ENCODE assay signal across 8 cellular contexts in genomic region chr17:64909511-64910190, GRCh38. TPM values are rescaled to one million over a fixed set of nuclear protein-coding genes. Genes with fewer than 3 reads are reported as not detected.
DNase-seq lines count a peak whose midpoint lies in the region; ATAC-seq and TF ChIP-seq lines count a peak whose summit lies in the region.
"Not testable (repeated sequence)": the region's sequence is repeated elsewhere in the genome, so short reads cannot be mapped to it uniquely, and the experiment has no call there.

No MANE protein-coding gene starts in this region.

- not testable (repeated sequence) for H3K27ac ChIP-seq in A673 (ENCODE audit: low read depth, low read length, poor library complexity, severe bottlenecking); OCI-LY7 (ENCODE audit: low read depth, low read length, poor library complexity, severe bottlenecking); psoas muscle

- H3K27me3 Mint-ChIP-seq in WTC11 (ENCODE audit: low read depth); activated CD8-positive, alpha-beta T cell treated with anti-CD3 and anti-CD28 coated beads, Interleukin-2, amount 10 ng/mL, durations not matched to agents 7 days and 5 days (ENCODE audit: low read depth); activated T-helper 1 cell treated with anti-CD3 and anti-CD28 coated beads, Interleukin-12 subunit alpha, Interleukin-12 subunit beta, Interleukin-2, Interleukin-4 antibody, amounts not matched to agents 30 ng/mL and 10 ng/mL and 1 ng/mL, durations not matched to agents 14 hours and 24 hours and 36 hours (ENCODE audit: insufficient read depth); activated naive CD8-positive, alpha-beta T cell treated with anti-CD3 and anti-CD28 coated beads, Interleukin-2, amount 10 ng/mL, durations not matched to agents 7 days and 5 days; mesothelial cell of epicardium (ENCODE audit: low read depth): not testable (repeated sequence)

- not testable (repeated sequence) for H3K9me2 ChIP-seq in OCI-LY7 (ENCODE audit: insufficient read depth, low read length)

- H4K20me1 ChIP-seq in OCI-LY7 (ENCODE audit: insufficient read depth, low read length) = not testable (repeated sequence)

- H3K4me2 ChIP-seq in OCI-LY7 (ENCODE audit: low read length) = not testable (repeated sequence)

- WGBS in psoas muscle, 3 donors = 62 to 76% (median 70%) methylated on average over 6 of the region's 7 CpGs

- not testable (repeated sequence) for TF ChIP-seq CTCF in A673 (conservative IDR thresholded peaks at IDR 0.05; ENCODE audit: low read depth, low read length); OCI-LY7 (conservative IDR thresholded peaks at IDR 0.05; ENCODE audit: low read length); WTC11 (IDR thresholded peaks at IDR 0.05); mesothelial cell of epicardium (IDR thresholded peaks at IDR 0.05; ENCODE audit: unreplicated experiment); psoas muscle (IDR thresholded peaks at IDR 0.05)

- H3K4me3 ChIP-seq in A673 (ENCODE audit: low read depth, low read length, poor library complexity, severe bottlenecking); OCI-LY7 (ENCODE audit: low read depth, low read length, poor library complexity, severe bottlenecking); psoas muscle: not testable (repeated sequence)

- not testable (repeated sequence) for H3K4me3 Mint-ChIP-seq in WTC11; activated CD8-positive, alpha-beta T cell treated with anti-CD3 and anti-CD28 coated beads, Interleukin-2, amount 10 ng/mL, durations not matched to agents 7 days and 5 days; activated T-helper 1 cell treated with anti-CD3 and anti-CD28 coated beads, Interleukin-12 subunit alpha, Interleukin-12 subunit beta, Interleukin-2, Interleukin-4 antibody, amounts not matched to agents 30 ng/mL and 10 ng/mL and 1 ng/mL, durations not matched to agents 14 hours and 24 hours and 36 hours; mesothelial cell of epicardium
- peak overlapping the region; percentile 61 for H3K4me3 Mint-ChIP-seq in activated naive CD8-positive, alpha-beta T cell treated with anti-CD3 and anti-CD28 coated beads, Interleukin-2, amount 10 ng/mL, durations not matched to agents 7 days and 5 days

- not testable (repeated sequence) for H3K9me3 Mint-ChIP-seq in WTC11; activated CD8-positive, alpha-beta T cell treated with anti-CD3 and anti-CD28 coated beads, Interleukin-2, amount 10 ng/mL, durations not matched to agents 7 days and 5 days (ENCODE audit: insufficient read depth); activated T-helper 1 cell treated with anti-CD3 and anti-CD28 coated beads, Interleukin-12 subunit alpha, Interleukin-12 subunit beta, Interleukin-2, Interleukin-4 antibody, amounts not matched to agents 30 ng/mL and 10 ng/mL and 1 ng/mL, durations not matched to agents 14 hours and 24 hours and 36 hours; activated naive CD8-positive, alpha-beta T cell treated with anti-CD3 and anti-CD28 coated beads, Interleukin-2, amount 10 ng/mL, durations not matched to agents 7 days and 5 days; mesothelial cell of epicardium

- not testable (repeated sequence) for H3K9me3 ChIP-seq in A673 (ENCODE audit: low read depth, low read length, poor library complexity, severe bottlenecking); OCI-LY7 (ENCODE audit: low read length); psoas muscle

- not testable (repeated sequence) for ATAC-seq in WTC11; activated CD8-positive, alpha-beta T cell treated with anti-CD3 and anti-CD28 coated beads, Interleukin-2, amount 10 ng/mL, durations not matched to agents 7 days and 5 days; activated naive CD8-positive, alpha-beta T cell treated with anti-CD3 and anti-CD28 coated beads, Interleukin-2, amount 10 ng/mL, durations not matched to agents 7 days and 5 days (ENCODE audit: low read depth)
- ATAC-seq in psoas muscle = peak in 3 of 4 donors; percentile 33 to 83 (median 75)

- not testable (repeated sequence) for H3K79me2 ChIP-seq in OCI-LY7 (ENCODE audit: insufficient read depth, low read depth, low read length)

- CTCF ChIA-PET in A673 (lab: Charles Lee); OCI-LY7 (lab: Charles Lee; ENCODE audit: unreplicated experiment); WTC11 (lab: Charles Lee); activated CD8-positive, alpha-beta T cell treated with anti-CD3 and anti-CD28 coated beads, Interleukin-2, amount 10 ng/mL, durations not matched to agents 7 days and 5 days (lab: Charles Lee): not testable (repeated sequence)

- not testable (repeated sequence) for H3K36me3 Mint-ChIP-seq in WTC11; activated CD8-positive, alpha-beta T cell treated with anti-CD3 and anti-CD28 coated beads, Interleukin-2, amount 10 ng/mL, durations not matched to agents 7 days and 5 days (ENCODE audit: low read depth); activated T-helper 1 cell treated with anti-CD3 and anti-CD28 coated beads, Interleukin-12 subunit alpha, Interleukin-12 subunit beta, Interleukin-2, Interleukin-4 antibody, amounts not matched to agents 30 ng/mL and 10 ng/mL and 1 ng/mL, durations not matched to agents 14 hours and 24 hours and 36 hours (ENCODE audit: low read depth); activated naive CD8-positive, alpha-beta T cell treated with anti-CD3 and anti-CD28 coated beads, Interleukin-2, amount 10 ng/mL, durations not matched to agents 7 days and 5 days; mesothelial cell of epicardium

- H3K4me1 Mint-ChIP-seq in WTC11; activated CD8-positive, alpha-beta T cell treated with anti-CD3 and anti-CD28 coated beads, Interleukin-2, amount 10 ng/mL, durations not matched to agents 7 days and 5 days (ENCODE audit: low read depth); activated T-helper 1 cell treated with anti-CD3 and anti-CD28 coated beads, Interleukin-12 subunit alpha, Interleukin-12 subunit beta, Interleukin-2, Interleukin-4 antibody, amounts not matched to agents 30 ng/mL and 10 ng/mL and 1 ng/mL, durations not matched to agents 14 hours and 24 hours and 36 hours (ENCODE audit: low read depth); activated naive CD8-positive, alpha-beta T cell treated with anti-CD3 and anti-CD28 coated beads, Interleukin-2, amount 10 ng/mL, durations not matched to agents 7 days and 5 days; mesothelial cell of epicardium: not testable (repeated sequence)

- H3K4me1 ChIP-seq in A673 (ENCODE audit: insufficient read depth, low read length, poor library complexity, severe bottlenecking); OCI-LY7 (ENCODE audit: insufficient read depth, low read length, poor library complexity, severe bottlenecking); psoas muscle: not testable (repeated sequence)

- H3K27me3 ChIP-seq in A673 (replicated peaks; ENCODE audit: insufficient read depth, low read depth, low read length, poor library complexity); psoas muscle (ENCODE audit: insufficient read depth in 3 of 3, low read length in 2 of 3): not testable (repeated sequence)

- TSS peak; percentile 13 for BruUV-seq in A673 (replicated peaks; lab: Mats Ljungman, UMichigan)
- TSS peak; percentile 48 for BruUV-seq in OCI-LY7 (replicated peaks; lab: Mats Ljungman, UMichigan)

- not testable (repeated sequence) for H2AFZ ChIP-seq in OCI-LY7 (ENCODE audit: low read length)

- POLR2A ChIA-PET in A673 (lab: Charles Lee; ENCODE audit: low non-redundant PET); OCI-LY7 (lab: Charles Lee); WTC11 (lab: Charles Lee); activated CD8-positive, alpha-beta T cell treated with anti-CD3 and anti-CD28 coated beads, Interleukin-2, amount 10 ng/mL, durations not matched to agents 7 days and 5 days (lab: Charles Lee); activated naive CD8-positive, alpha-beta T cell treated with anti-CD3 and anti-CD28 coated beads, Interleukin-2, amount 10 ng/mL, durations not matched to agents 7 days and 5 days (lab: Charles Lee): not testable (repeated sequence)

- DNase-seq in A673 (ENCODE audit: low spot score); OCI-LY7 (ENCODE audit: low spot score); WTC11 (ENCODE audit: low spot score); activated CD8-positive, alpha-beta T cell treated with anti-CD3 and anti-CD28 coated beads, Interleukin-2, amount 10 ng/mL, durations not matched to agents 7 days and 5 days; activated T-helper 1 cell treated with anti-CD3 and anti-CD28 coated beads, Interleukin-12 subunit alpha, Interleukin-12 subunit beta, Interleukin-2, Interleukin-4 antibody, amounts not matched to agents 30 ng/mL and 10 ng/mL and 1 ng/mL, durations not matched to agents 14 hours and 24 hours and 36 hours (ENCODE audit: low spot score); activated naive CD8-positive, alpha-beta T cell treated with anti-CD3 and anti-CD28 coated beads, Interleukin-2, amount 10 ng/mL, durations not matched to agents 7 days and 5 days; mesothelial cell of epicardium (ENCODE audit: low spot score in 2 of 2, unreplicated experiment in 2 of 2); psoas muscle: not testable (repeated sequence)

- H3K36me3 ChIP-seq in A673 (ENCODE audit: insufficient read depth, low read length, poor library complexity, severe bottlenecking); OCI-LY7 (ENCODE audit: insufficient read depth, low read length); psoas muscle (ENCODE audit: insufficient read depth in 1 of 2, low read depth in 1 of 2): not testable (repeated sequence)

- H3K27ac Mint-ChIP-seq in WTC11 (0 out of 2 replicates have a peak overlapping the region, but pooled peaks have one; percentile 17), mesothelial cell of epicardium (peak overlapping the region; percentile 58)
- H3K27ac Mint-ChIP-seq in activated CD8-positive, alpha-beta T cell treated with anti-CD3 and anti-CD28 coated beads, Interleukin-2, amount 10 ng/mL, durations not matched to agents 7 days and 5 days = peak overlapping the region; percentile 69
- H3K27ac Mint-ChIP-seq in activated T-helper 1 cell treated with anti-CD3 and anti-CD28 coated beads, Interleukin-12 subunit alpha, Interleukin-12 subunit beta, Interleukin-2, Interleukin-4 antibody, amounts not matched to agents 30 ng/mL and 10 ng/mL and 1 ng/mL, durations not matched to agents 14 hours and 24 hours and 36 hours = peak overlapping the region; percentile 8
- H3K27ac Mint-ChIP-seq in activated naive CD8-positive, alpha-beta T cell treated with anti-CD3 and anti-CD28 coated beads, Interleukin-2, amount 10 ng/mL, durations not matched to agents 7 days and 5 days = peak overlapping the region; percentile 78

- intact Hi-C loops in A673 (cut with micrococcal nuclease; ENCODE audit: unreplicated experiment); OCI-LY7 (cut with micrococcal nuclease; ENCODE audit: unreplicated experiment); psoas muscle (cut with DNase I): not testable (repeated sequence)
- intact Hi-C loops in activated T-helper 1 cell treated with anti-CD3 and anti-CD28 coated beads, Interleukin-12 subunit alpha, Interleukin-12 subunit beta, Interleukin-2, Interleukin-4 antibody, amounts not matched to agents 30 ng/mL and 10 ng/mL and 1 ng/mL, durations not matched to agents 14 hours and 24 hours and 36 hours (cut with micrococcal nuclease) = loop anchor here (10.0 kb wide), 1 partner anchor 275 kb away; no protein-coding TSS in a partner anchor

RNA-seq across cellular contexts. Expression of gene LRRC37A3, which starts 9.6 kb away (rescaled TPM):
- 17.2 and 17.6 TPM in 2 replicates for total RNA-seq in A673 (2021)
- 6.2 and 7.3 TPM in 2 replicates for total RNA-seq in OCI-LY7 (2014; rRNA removed; shearing (Covaris generic))
- total RNA-seq in OCI-LY7 (2022) = 27.6 and 30.6 TPM in 2 replicates
- total RNA-seq in WTC11 (2021) = 3.5 to 4.6 TPM (median 4.4 TPM) in 3 replicates
- total RNA-seq in activated CD8-positive, alpha-beta T cell treated with anti-CD3 and anti-CD28 coated beads, Interleukin-2, amount 10 ng/mL, durations not matched to agents 7 days and 5 days = 1 to 10 TPM; 9.6 to 9.7 TPM
- total RNA-seq in activated T-helper 1 cell treated with anti-CD3 and anti-CD28 coated beads, Interleukin-12 subunit alpha, Interleukin-12 subunit beta, Interleukin-2, Interleukin-4 antibody, amounts not matched to agents 30 ng/mL and 10 ng/mL and 1 ng/mL, durations not matched to agents 14 hours and 24 hours and 36 hours = 6.8 and 12.4 TPM in 2 replicates
- 10 to 100 TPM; 18.4 to 20.5 TPM for total RNA-seq in activated naive CD8-positive, alpha-beta T cell treated with anti-CD3 and anti-CD28 coated beads, Interleukin-2, amount 10 ng/mL, durations not matched to agents 7 days and 5 days
- total RNA-seq in mesothelial cell of epicardium = 31.5 to 34.7 TPM (median 34.7 TPM) in 3 replicates
- total RNA-seq in psoas muscle = 1 to 10 TPM; 1.6 to 5.1 (median 3.8) TPM
- 1 to 10 TPM in 1 of 3 donors, under 1 TPM in 2; 0.38 to 1.4 (median 0.93) TPM for polyA plus RNA-seq in psoas muscle

Comparison
In these comparisons a context has a peak if more than half of its experiments do, and no peak if none do; other contexts are left out.
1. H3K27ac Mint-ChIP-seq: peak in every context shown above with its lines; median percentile 78 in activated naive CD8-positive, alpha-beta T cell treated with anti-CD3 and anti-CD28 coated beads, Interleukin-2, amount 10 ng/mL, durations not matched to agents 7 days and 5 days; 69 in activated CD8-positive, alpha-beta T cell treated with anti-CD3 and anti-CD28 coated beads, Interleukin-2, amount 10 ng/mL, durations not matched to agents 7 days and 5 days; 58 in mesothelial cell of epicardium; 17 in WTC11; 8 in activated T-helper 1 cell treated with anti-CD3 and anti-CD28 coated beads, Interleukin-12 subunit alpha, Interleukin-12 subunit beta, Interleukin-2, Interleukin-4 antibody, amounts not matched to agents 30 ng/mL and 10 ng/mL and 1 ng/mL, durations not matched to agents 14 hours and 24 hours and 36 hours.